Comparison of ENCODE assay signal across 29 cellular contexts in genomic region chr11:78254263-78254662, GRCh38.
"Had no signal": no experiment of that assay in that cellular context is flagged by ENCODE, and none has a peak within 500 bp of the region (broad histone marks: within the 10 kb centered on the region; RNA-seq: fewer than 3 reads in every experiment).

No MANE protein-coding gene starts in this region.

- H3K36me3 ChIP-seq: colonic mucosa had no signal

- H3K27ac ChIP-seq: body of pancreas, colonic mucosa, gastroesophageal sphincter had no signal

- H3K9me3 Mint-ChIP-seq: activated CD4-positive, alpha-beta memory T cell treated with anti-CD3 and anti-CD28 coated beads for 36 hours; activated CD4-positive, alpha-beta T cell treated with anti-CD3 and anti-CD28 coated beads, Interleukin-2, amount 10 ng/mL, durations not matched to agents 24 days and 14 days; activated naive CD4-positive, alpha-beta T cell treated with anti-CD3 and anti-CD28 coated beads, Interleukin-2, amount 10 ng/mL, durations not matched to agents 7 days and 5 days; activated naive CD4-positive, alpha-beta T cell treated with anti-CD3 and anti-CD28 coated beads, Interleukin-2, amount 50 U/mL, for 72 hours; activated naive CD8-positive, alpha-beta T cell treated with anti-CD3 and anti-CD28 coated beads, Interleukin-2, amount 10 ng/mL, durations not matched to agents 7 days and 5 days; activated T-cell treated with anti-CD3 and anti-CD28 coated beads, Interleukin-2, amount 50 U/mL, for 24 hours; activated T-cell treated with anti-CD3 and anti-CD28 coated beads, Interleukin-2, amount 50 U/mL, for 72 hours had no signal

- FAIRE-seq: endometrium had no signal

- H3K9me3 ChIP-seq: body of pancreas, colonic mucosa, gastroesophageal sphincter, heart right ventricle had no signal

- H3K27me3 ChIP-seq: body of pancreas, colonic mucosa, gastroesophageal sphincter, heart right ventricle had no signal

- H3K4me3 Mint-ChIP-seq: activated CD4-positive, alpha-beta memory T cell treated with anti-CD3 and anti-CD28 coated beads for 36 hours; activated CD4-positive, alpha-beta T cell treated with anti-CD3 and anti-CD28 coated beads for 36 hours; activated CD4-positive, alpha-beta T cell treated with anti-CD3 and anti-CD28 coated beads, Interleukin-2, amount 10 ng/mL, durations not matched to agents 24 days and 14 days; activated CD8-positive, alpha-beta memory T cell treated with anti-CD3 and anti-CD28 coated beads, Interleukin-2, amount 10 ng/mL, durations not matched to agents 7 days and 5 days; activated CD8-positive, alpha-beta T cell treated with anti-CD3 and anti-CD28 coated beads, Interleukin-2, amount 10 ng/mL, durations not matched to agents 7 days and 5 days; activated naive CD4-positive, alpha-beta T cell treated with anti-CD3 and anti-CD28 coated beads, Interleukin-2, amount 10 ng/mL, durations not matched to agents 7 days and 5 days; activated naive CD8-positive, alpha-beta T cell treated with anti-CD3 and anti-CD28 coated beads, Interleukin-2, amount 10 ng/mL, durations not matched to agents 7 days and 5 days; activated T-cell treated with anti-CD3 and anti-CD28 coated beads, Interleukin-2, amount 50 U/mL, for 24 hours; activated T-cell treated with anti-CD3 and anti-CD28 coated beads, Interleukin-2, amount 50 U/mL, for 72 hours had no signal

- DNase-seq: activated CD4-positive, alpha-beta memory T cell treated with anti-CD3 and anti-CD28 coated beads for 36 hours; activated CD4-positive, alpha-beta T cell treated with anti-CD3 and anti-CD28 coated beads for 36 hours; activated CD4-positive, alpha-beta T cell treated with anti-CD3 and anti-CD28 coated beads, Interleukin-2, amount 10 ng/mL, durations not matched to agents 24 days and 14 days; activated CD4-positive, CD25-positive, alpha-beta regulatory T cell; activated CD4-positive, CD25-positive, alpha-beta regulatory T cell treated with anti-CD3 and anti-CD28 coated beads, Interleukin-2, amount 50 U/mL, for 72 hours; activated CD8-positive, alpha-beta memory T cell treated with anti-CD3 and anti-CD28 coated beads, Interleukin-2, amount 10 ng/mL, durations not matched to agents 7 days and 5 days; activated CD8-positive, alpha-beta memory T cell treated with anti-CD3 and anti-CD28 coated beads, Interleukin-2, amount 50 U/mL, for 4 hours; activated CD8-positive, alpha-beta T cell treated with anti-CD3 and anti-CD28 coated beads, Interleukin-2, amount 10 ng/mL, durations not matched to agents 7 days and 5 days; activated gamma-delta T cell; activated naive CD4-positive, alpha-beta T cell; activated naive CD4-positive, alpha-beta T cell treated with anti-CD3 and anti-CD28 coated beads, Interleukin-2, amount 10 ng/mL, durations not matched to agents 7 days and 5 days; activated naive CD8-positive, alpha-beta T cell treated with anti-CD3 and anti-CD28 coated beads, Interleukin-2, amount 10 ng/mL, durations not matched to agents 7 days and 5 days; activated T-cell treated with anti-CD3 and anti-CD28 coated beads for 4 hours; activated T-cell treated with anti-CD3 and anti-CD28 coated beads, Interleukin-2, amount 50 U/mL, for 24 hours; activated T-cell treated with anti-CD3 and anti-CD28 coated beads, Interleukin-2, amount 50 U/mL, for 72 hours; amniotic stem cell; anterior cingulate cortex; body of pancreas; caudate nucleus; cerebellar nuclear complex; colonic mucosa; effector CD8-positive, alpha-beta T cell; foreskin melanocyte; heart right ventricle; T-helper 2 cell had no signal

- H3K36me3 Mint-ChIP-seq: activated CD4-positive, alpha-beta memory T cell treated with anti-CD3 and anti-CD28 coated beads for 36 hours; activated naive CD4-positive, alpha-beta T cell treated with anti-CD3 and anti-CD28 coated beads, Interleukin-2, amount 50 U/mL, for 72 hours had no signal

- H3K27me3 Mint-ChIP-seq: activated CD4-positive, alpha-beta memory T cell treated with anti-CD3 and anti-CD28 coated beads for 36 hours; activated CD4-positive, alpha-beta T cell treated with anti-CD3 and anti-CD28 coated beads for 36 hours; activated CD4-positive, alpha-beta T cell treated with anti-CD3 and anti-CD28 coated beads, Interleukin-2, amount 10 ng/mL, durations not matched to agents 24 days and 14 days; activated CD8-positive, alpha-beta memory T cell treated with anti-CD3 and anti-CD28 coated beads, Interleukin-2, amount 10 ng/mL, durations not matched to agents 7 days and 5 days; activated naive CD4-positive, alpha-beta T cell treated with anti-CD3 and anti-CD28 coated beads, Interleukin-2, amount 10 ng/mL, durations not matched to agents 7 days and 5 days; activated T-cell treated with anti-CD3 and anti-CD28 coated beads, Interleukin-2, amount 50 U/mL, for 24 hours had no signal

- H3K4me3 ChIP-seq: body of pancreas, colonic mucosa, gastroesophageal sphincter, heart right ventricle had no signal

- ATAC-seq: activated CD4-positive, alpha-beta T cell treated with anti-CD3 and anti-CD28 coated beads for 36 hours; activated CD8-positive, alpha-beta memory T cell treated with anti-CD3 and anti-CD28 coated beads, Interleukin-2, amount 10 ng/mL, durations not matched to agents 7 days and 5 days; activated CD8-positive, alpha-beta T cell treated with anti-CD3 and anti-CD28 coated beads, Interleukin-2, amount 10 ng/mL, durations not matched to agents 7 days and 5 days; activated naive CD4-positive, alpha-beta T cell treated with anti-CD3 and anti-CD28 coated beads, Interleukin-2, amount 50 U/mL, for 72 hours; activated T-cell treated with anti-CD3 and anti-CD28 coated beads, Interleukin-2, amount 50 U/mL, for 72 hours; body of pancreas; esophagus mucosa; gastroesophageal sphincter; heart right ventricle had no signal

- H3K27ac Mint-ChIP-seq: activated CD4-positive, alpha-beta memory T cell treated with anti-CD3 and anti-CD28 coated beads for 36 hours; activated CD4-positive, alpha-beta T cell treated with anti-CD3 and anti-CD28 coated beads for 36 hours; activated CD4-positive, alpha-beta T cell treated with anti-CD3 and anti-CD28 coated beads, Interleukin-2, amount 10 ng/mL, durations not matched to agents 24 days and 14 days; activated CD8-positive, alpha-beta memory T cell treated with anti-CD3 and anti-CD28 coated beads, Interleukin-2, amount 10 ng/mL, durations not matched to agents 7 days and 5 days; activated CD8-positive, alpha-beta T cell treated with anti-CD3 and anti-CD28 coated beads, Interleukin-2, amount 10 ng/mL, durations not matched to agents 7 days and 5 days; activated naive CD4-positive, alpha-beta T cell treated with anti-CD3 and anti-CD28 coated beads, Interleukin-2, amount 10 ng/mL, durations not matched to agents 7 days and 5 days; activated naive CD4-positive, alpha-beta T cell treated with anti-CD3 and anti-CD28 coated beads, Interleukin-2, amount 50 U/mL, for 72 hours; activated naive CD8-positive, alpha-beta T cell treated with anti-CD3 and anti-CD28 coated beads, Interleukin-2, amount 10 ng/mL, durations not matched to agents 7 days and 5 days; activated T-cell treated with anti-CD3 and anti-CD28 coated beads, Interleukin-2, amount 50 U/mL, for 24 hours; activated T-cell treated with anti-CD3 and anti-CD28 coated beads, Interleukin-2, amount 50 U/mL, for 72 hours had no signal

- H3K4me1 Mint-ChIP-seq: activated CD4-positive, alpha-beta T cell treated with anti-CD3 and anti-CD28 coated beads for 36 hours; activated naive CD4-positive, alpha-beta T cell treated with anti-CD3 and anti-CD28 coated beads, Interleukin-2, amount 10 ng/mL, durations not matched to agents 7 days and 5 days had no signal

- H3K4me1 ChIP-seq: colonic mucosa had no signal
